1 cellular context compared by ENCODE assay signal in the genomic region with DNA sequence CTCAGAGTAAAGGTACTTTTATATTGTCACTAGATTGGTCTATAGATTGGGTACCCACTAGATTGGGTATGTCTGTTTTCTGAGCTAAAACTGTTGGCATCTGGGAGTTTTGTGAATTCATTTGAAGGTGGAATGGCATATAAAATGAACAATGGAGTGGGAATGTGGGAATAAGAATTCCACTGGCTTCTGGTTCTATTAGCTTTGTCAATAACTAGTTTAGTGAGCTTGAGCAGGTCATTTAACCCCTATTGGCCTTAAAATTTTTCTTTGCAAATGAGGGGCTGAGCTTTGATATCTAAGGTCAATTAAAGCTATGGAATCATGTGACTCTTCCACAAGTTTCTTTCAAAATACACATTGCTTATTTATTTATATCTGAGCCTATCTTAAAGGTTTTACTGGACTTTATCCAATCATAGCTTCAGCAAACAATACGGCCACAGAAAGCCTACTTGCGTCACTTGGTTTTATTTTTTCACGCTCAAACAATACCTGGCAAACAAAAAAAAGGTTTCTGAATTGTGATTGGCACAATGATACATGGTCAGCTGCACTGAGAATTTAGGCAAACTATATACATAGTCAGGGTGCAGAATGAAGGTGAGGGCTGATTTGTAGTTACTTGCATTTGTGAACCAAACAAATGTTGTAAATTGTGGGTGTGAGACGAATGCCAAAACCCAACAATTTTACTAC.
TF ChIP-seq lines count a peak whose summit lies in the region.

No MANE protein-coding gene starts in this region.

TF ChIP-seq in HCT116, 20 proteins besides CTCF, POLR2A, EP300 and RAD21 (continued from another document):
- TF ChIP-seq, protein P1, sequence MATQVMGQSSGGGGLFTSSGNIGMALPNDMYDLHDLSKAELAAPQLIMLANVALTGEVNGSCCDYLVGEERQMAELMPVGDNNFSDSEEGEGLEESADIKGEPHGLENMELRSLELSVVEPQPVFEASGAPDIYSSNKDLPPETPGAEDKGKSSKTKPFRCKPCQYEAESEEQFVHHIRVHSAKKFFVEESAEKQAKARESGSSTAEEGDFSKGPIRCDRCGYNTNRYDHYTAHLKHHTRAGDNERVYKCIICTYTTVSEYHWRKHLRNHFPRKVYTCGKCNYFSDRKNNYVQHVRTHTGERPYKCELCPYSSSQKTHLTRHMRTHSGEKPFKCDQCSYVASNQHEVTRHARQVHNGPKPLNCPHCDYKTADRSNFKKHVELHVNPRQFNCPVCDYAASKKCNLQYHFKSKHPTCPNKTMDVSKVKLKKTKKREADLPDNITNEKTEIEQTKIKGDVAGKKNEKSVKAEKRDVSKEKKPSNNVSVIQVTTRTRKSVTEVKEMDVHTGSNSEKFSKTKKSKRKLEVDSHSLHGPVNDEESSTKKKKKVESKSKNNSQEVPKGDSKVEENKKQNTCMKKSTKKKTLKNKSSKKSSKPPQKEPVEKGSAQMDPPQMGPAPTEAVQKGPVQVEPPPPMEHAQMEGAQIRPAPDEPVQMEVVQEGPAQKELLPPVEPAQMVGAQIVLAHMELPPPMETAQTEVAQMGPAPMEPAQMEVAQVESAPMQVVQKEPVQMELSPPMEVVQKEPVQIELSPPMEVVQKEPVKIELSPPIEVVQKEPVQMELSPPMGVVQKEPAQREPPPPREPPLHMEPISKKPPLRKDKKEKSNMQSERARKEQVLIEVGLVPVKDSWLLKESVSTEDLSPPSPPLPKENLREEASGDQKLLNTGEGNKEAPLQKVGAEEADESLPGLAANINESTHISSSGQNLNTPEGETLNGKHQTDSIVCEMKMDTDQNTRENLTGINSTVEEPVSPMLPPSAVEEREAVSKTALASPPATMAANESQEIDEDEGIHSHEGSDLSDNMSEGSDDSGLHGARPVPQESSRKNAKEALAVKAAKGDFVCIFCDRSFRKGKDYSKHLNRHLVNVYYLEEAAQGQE (IDR thresholded peaks at IDR 0.05; ENCODE audit: low read depth): no peak
- TF ChIP-seq, protein P2, sequence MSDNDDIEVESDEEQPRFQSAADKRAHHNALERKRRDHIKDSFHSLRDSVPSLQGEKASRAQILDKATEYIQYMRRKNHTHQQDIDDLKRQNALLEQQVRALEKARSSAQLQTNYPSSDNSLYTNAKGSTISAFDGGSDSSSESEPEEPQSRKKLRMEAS (IDR thresholded peaks at IDR 0.05): no peak
- TF ChIP-seq CEBPB (IDR thresholded peaks at IDR 0.05; ENCODE audit: low read depth) (no peak), ZFX (IDR thresholded peaks at IDR 0.05) (no peak)
